8 cellular contexts compared by ENCODE assay signal in the genomic region with DNA sequence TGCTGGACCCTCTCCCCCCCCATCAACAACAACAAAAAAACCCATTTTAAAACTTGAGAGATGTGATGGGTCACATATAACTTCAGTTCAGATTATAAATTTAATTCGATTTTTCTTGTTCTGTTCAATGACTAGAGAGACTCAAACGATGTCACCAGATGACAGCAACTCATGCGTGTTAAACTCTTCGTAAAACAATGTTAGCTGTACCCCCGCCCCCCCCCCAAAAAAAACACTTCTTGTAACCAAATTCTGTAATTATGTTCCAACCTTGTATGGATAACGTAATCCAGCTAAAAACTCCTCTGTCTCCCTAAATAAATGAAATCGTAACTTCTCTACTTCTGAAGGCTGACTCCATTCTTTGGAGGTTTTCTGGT. TPM values are rescaled to one million over a fixed set of nuclear protein-coding genes. Genes with fewer than 3 reads are reported as not detected.
DNase-seq lines count a peak whose midpoint lies in the region; ATAC-seq, FAIRE-seq and TF ChIP-seq lines count a peak whose summit lies in the region.

No MANE protein-coding gene starts in this region.

- FAIRE-seq in HepG2 (lab: Jason Lieb, UNC) (no peak), D721Med (lab: Jason Lieb, UNC) (no peak)

- peak overlapping the region; percentile 96 for H3K27ac Mint-ChIP-seq in activated T-cell treated with anti-CD3 and anti-CD28 coated beads, Interleukin-2, amount 50 U/mL, for 72 hours

- H3K9me3 ChIP-seq in HepG2 (ENCODE audit: low read length) (no peaks in the 10 kb centered on the region), tibial artery (no peaks in the 10 kb centered on the region)

- no peak for TF ChIP-seq RAD21 in HepG2 (CRISPR knock-in tag; IDR thresholded peaks at IDR 0.05)

- H3K27ac ChIP-seq in angular gyrus (ENCODE audit: low read depth, low read length) (peak overlapping the region; percentile 98), HepG2 (ENCODE audit: extremely low read length, insufficient read depth, low read length) (peak overlapping the region; percentile 92), tibial artery (peak overlapping the region; percentile 80 to 88)

- H3K4me2 ChIP-seq in HepG2 (ENCODE audit: low read depth, low read length): peak overlapping the region; percentile 70

- H3K36me3 ChIP-seq in HepG2 (replicated peaks in 1 of 2; ENCODE audit: control insufficient read depth in 1 of 2, insufficient read depth in 2 of 2, low read length in 2 of 2) (peaks cover 6 to 26% of the 10 kb centered on the region in 2 experiments), tibial artery (peaks cover 0 to 13% (median 3%) of the 10 kb centered on the region in 3 donors)

- BruUV-seq in HepG2 (replicated peaks; lab: Mats Ljungman, UMichigan): TSS peak; percentile 96

- H3K4me1 ChIP-seq in HepG2 (ENCODE audit: insufficient read depth, low read length) (peaks cover 30% of the 10 kb centered on the region), tibial artery (peaks cover 0 to 44% (median 34%) of the 10 kb centered on the region in 4 donors)

- H3K4me1 Mint-ChIP-seq in activated T-cell treated with anti-CD3 and anti-CD28 coated beads, Interleukin-2, amount 50 U/mL, for 72 hours (ENCODE audit: low read depth): peaks cover 52% of the 10 kb centered on the region

- H3K27me3 Mint-ChIP-seq in activated T-cell treated with anti-CD3 and anti-CD28 coated beads, Interleukin-2, amount 50 U/mL, for 72 hours (ENCODE audit: low read depth): no peaks in the 10 kb centered on the region

- H3K36me3 Mint-ChIP-seq in activated T-cell treated with anti-CD3 and anti-CD28 coated beads, Interleukin-2, amount 50 U/mL, for 72 hours (ENCODE audit: insufficient read depth in 2 of 2): peaks cover 20 to 50% of the 10 kb centered on the region in 2 donors

- no peak for TF ChIP-seq POLR2A in HepG2 (IDR thresholded peaks at IDR 0.05; ENCODE audit: insufficient read depth in 1 of 2, low read depth in 2 of 2, low read length in 2 of 2)

- peak overlapping the region; percentile 73 for H2AFZ ChIP-seq in HepG2 (ENCODE audit: low read length)

- H3K9ac ChIP-seq in HepG2 (ENCODE audit: insufficient read depth, low read depth, low read length): peak overlapping the region; percentile 100

- CTCF ChIA-PET in HepG2 (lab: Yijun Ruan, JAX; ENCODE audit: low intra/inter-chr PET ratio, low total read pairs): no interaction called here

- intact Hi-C loops in HepG2 (cut with micrococcal nuclease; ENCODE audit: unreplicated experiment) (loop anchor here (1.0 to 10.0 kb wide), 3 partner anchors 25 to 81 kb away; partner anchors contain the start of genes ATP5F1B and PTGES3), tibial artery (cut with DNase I; ENCODE audit: low total_unique reads) (loop anchor here (2.0 to 10.0 kb wide), 2 partner anchors 37 to 81 kb away; partner anchors contain the start of genes ATP5F1B and PTGES3)

- TF ChIP-seq CTCF in HepG2 (CRISPR knock-in tag; IDR thresholded peaks at IDR 0.05): no peak
- TF ChIP-seq CTCF in tibial artery (IDR thresholded peaks at IDR 0.05): no peak
- TF ChIP-seq CTCF in D721Med (IDR thresholded peaks at IDR 0.05; ENCODE audit: insufficient read depth, missing control alignments): no peak

- H3K4me3 ChIP-seq in HepG2 (replicated peaks in 1 of 3; ENCODE audit: insufficient read depth in 1 of 3, low read depth in 2 of 3, low read length in 3 of 3) (peak overlapping the region; percentile 84 to 94 (median 92); a peak in 4 of 6 replicates), tibial artery (peak overlapping the region; percentile 63 to 75)

- peaks cover 0 to 6% of the 10 kb centered on the region in 2 experiments; a peak in 1 of 5 replicates for H3K27me3 ChIP-seq in HepG2 (ENCODE audit: control insufficient read depth in 1 of 2, insufficient read depth in 2 of 2, low read length in 2 of 2)
- no peaks in the 10 kb centered on the region for H3K27me3 ChIP-seq in tibial artery

- no peak for DNase-seq in activated T-cell treated with anti-CD3 and anti-CD28 coated beads, Interleukin-2, amount 50 U/mL, for 72 hours
- no peak for DNase-seq in activated T-cell treated with anti-CD3 and anti-CD28 coated beads, Interleukin-2, amount 50 U/mL, for 48 hours
- DNase-seq in HepG2 (ENCODE audit: low spot score): no peak
- DNase-seq in tibial artery: no peak
- DNase-seq in D721Med (ENCODE audit: insufficient read length, low spot score): no peak
- DNase-seq in activated CD4-positive, alpha-beta T cell treated with anti-CD3 and anti-CD28 coated beads, Interleukin-2, amount 50 U/mL, for 48 hours: no peak
- DNase-seq in NCI-H1092 treated with DMSO at 0.1 percent for 48 hours (lab: John Stamatoyannopoulos, UW): no peak

- H3K9me3 Mint-ChIP-seq in activated T-cell treated with anti-CD3 and anti-CD28 coated beads, Interleukin-2, amount 50 U/mL, for 72 hours: no peaks in the 10 kb centered on the region

- TF ChIP-seq EP300 in HepG2 (IDR thresholded peaks at IDR 0.05; ENCODE audit: low read depth in 2 of 2, low read length in 2 of 2): no peak
- no peak for TF ChIP-seq EP300 in HepG2 (CRISPR knock-in tag; IDR thresholded peaks at IDR 0.05; ENCODE audit: borderline replicate concordance)

- peaks cover 43% of the 10 kb centered on the region for H3K79me2 ChIP-seq in HepG2 (ENCODE audit: insufficient read depth, low read length)

- in situ Hi-C loops in HepG2 (cut with HindIII; ENCODE audit: extremely low pct_ligation_motif_present, low pct_unique_long_range_greater_than_20kb): loop anchor here (5.0 to 10.0 kb wide), 2 partner anchors 38 to 81 kb away; partner anchors contain the start of genes ATP5F1B and PTGES3

- peaks cover 37% of the 10 kb centered on the region for H4K20me1 ChIP-seq in HepG2 (ENCODE audit: insufficient read depth, low read length)

- ATAC-seq in activated T-cell treated with anti-CD3 and anti-CD28 coated beads, Interleukin-2, amount 50 U/mL, for 72 hours (replicated peaks in 1 of 2): no peak
- ATAC-seq in HepG2: no peak

- WGBS in HepG2 (ENCODE audit: low lambda C conversion rate): 32% methylated on average over 7 of the region's 7 CpGs

- POLR2A ChIA-PET in HepG2 (lab: Yijun Ruan, JAX): interaction anchor here (0.7 to 1.8 kb wide), 34 partner anchors 9 to 908 kb away, joined by 3 to 42 read pairs (median 5); partner anchors contain the start of genes ATP5F1B, GLS2, NEMP1 and ORMDL2

- H3K4me3 Mint-ChIP-seq in activated T-cell treated with anti-CD3 and anti-CD28 coated beads, Interleukin-2, amount 50 U/mL, for 72 hours: peak overlapping the region; percentile 96 to 98

RNA-seq across cellular contexts. Expression of gene NACA, which starts 0.6 kb away (rescaled TPM):
- total RNA-seq in activated T-cell treated with anti-CD3 and anti-CD28 coated beads, Interleukin-2, amount 50 U/mL, for 72 hours: 100 to 1,000 TPM; 903 to 922 TPM
- 1,700 and 2,295 TPM in 2 replicates for total RNA-seq in HepG2 (2016; rRNA removed; fragmentation: Illumina TruSeq; extraction: Trizol)
- total RNA-seq in HepG2 (2016; cell fraction: cytosol; rRNA removed; fragmentation: Illumina TruSeq; extraction: Trizol; ENCODE audit: low read depth): 1,346 and 1,631 TPM in 2 replicates
- 1,693 and 2,342 TPM in 2 replicates for total RNA-seq in HepG2 (2016; cell fraction: insoluble cytoplasmic fraction; rRNA removed; fragmentation: Illumina TruSeq; extraction: Trizol)
- total RNA-seq in HepG2 (2016; cell fraction: membrane; rRNA removed; fragmentation: Illumina TruSeq; extraction: Trizol): 2,301 and 2,703 TPM in 2 replicates
- 536 and 558 TPM in 2 replicates for total RNA-seq in HepG2 (2016; cell fraction: nucleus; rRNA removed; fragmentation: Illumina TruSeq; extraction: Trizol)
- 688 and 799 TPM in 2 replicates for polyA plus RNA-seq in HepG2 (2011; rRNA removed)
- 537 and 762 TPM in 2 replicates for polyA plus RNA-seq in HepG2 (2011; cell fraction: cytosol; rRNA removed)
- 98.1 and 131 TPM in 2 replicates for polyA plus RNA-seq in HepG2 (2011; cell fraction: nucleus; rRNA removed)
- polyA plus RNA-seq in HepG2 (2012): 1,697 and 1,960 TPM in 2 replicates
- 1,551 and 1,609 TPM in 2 replicates for polyA plus RNA-seq in HepG2 (2016; cell fraction: cytosol; fragmentation: Illumina TruSeq; extraction: Trizol; ENCODE audit: low read depth)
- polyA plus RNA-seq in HepG2 (2016; cell fraction: insoluble cytoplasmic fraction; fragmentation: Illumina TruSeq; extraction: Trizol; ENCODE audit: low read depth): 1,930 and 2,097 TPM in 2 replicates
- polyA plus RNA-seq in HepG2 (2016; cell fraction: membrane; fragmentation: Illumina TruSeq; extraction: Trizol; ENCODE audit: low read depth): 2,028 and 2,269 TPM in 2 replicates
- polyA plus RNA-seq in HepG2 (2016; cell fraction: nucleus; fragmentation: Illumina TruSeq; extraction: Trizol; ENCODE audit: insufficient read depth, low read depth): 833 and 868 TPM in 2 replicates
- 250 and 557 TPM in 2 replicates for polyA minus RNA-seq in HepG2 (2011; rRNA and poly(A)+ RNA removed; ENCODE audit: low replicate concordance)
- polyA minus RNA-seq in HepG2 (2011; cell fraction: cytosol; rRNA and poly(A)+ RNA removed): 139 and 145 TPM in 2 replicates
- 70.6 and 115 TPM in 2 replicates for polyA minus RNA-seq in HepG2 (2011; cell fraction: nucleus; rRNA and poly(A)+ RNA removed)

RNA-seq across cellular contexts. Expression of gene PRIM1, which starts 26.4 kb away (rescaled TPM):
- 10 to 100 TPM; 84.5 to 96.4 TPM for total RNA-seq in activated T-cell treated with anti-CD3 and anti-CD28 coated beads, Interleukin-2, amount 50 U/mL, for 72 hours
- 47.3 and 67.0 TPM in 2 replicates for total RNA-seq in HepG2 (2016; rRNA removed; fragmentation: Illumina TruSeq; extraction: Trizol)
- total RNA-seq in HepG2 (2016; cell fraction: cytosol; rRNA removed; fragmentation: Illumina TruSeq; extraction: Trizol; ENCODE audit: low read depth): 14.0 and 14.2 TPM in 2 replicates
- 47.6 and 69.6 TPM in 2 replicates for total RNA-seq in HepG2 (2016; cell fraction: insoluble cytoplasmic fraction; rRNA removed; fragmentation: Illumina TruSeq; extraction: Trizol)
- total RNA-seq in HepG2 (2016; cell fraction: membrane; rRNA removed; fragmentation: Illumina TruSeq; extraction: Trizol): 17.8 and 19.7 TPM in 2 replicates
- 33.7 and 38.1 TPM in 2 replicates for total RNA-seq in HepG2 (2016; cell fraction: nucleus; rRNA removed; fragmentation: Illumina TruSeq; extraction: Trizol)
- 18.1 and 30.0 TPM in 2 replicates for polyA plus RNA-seq in HepG2 (2011; rRNA removed)
- polyA plus RNA-seq in HepG2 (2011; cell fraction: cytosol; rRNA removed): 15.5 and 16.8 TPM in 2 replicates
- polyA plus RNA-seq in HepG2 (2011; cell fraction: nucleus; rRNA removed): 20.7 and 23.5 TPM in 2 replicates
- 15.2 and 26.9 TPM in 2 replicates for polyA plus RNA-seq in HepG2 (2012)
- polyA plus RNA-seq in HepG2 (2016; cell fraction: cytosol; fragmentation: Illumina TruSeq; extraction: Trizol; ENCODE audit: low read depth): 5.4 and 7.7 TPM in 2 replicates
- polyA plus RNA-seq in HepG2 (2016; cell fraction: insoluble cytoplasmic fraction; fragmentation: Illumina TruSeq; extraction: Trizol; ENCODE audit: low read depth): 50.8 and 55.2 TPM in 2 replicates
- 11.4 and 12.6 TPM in 2 replicates for polyA plus RNA-seq in HepG2 (2016; cell fraction: membrane; fragmentation: Illumina TruSeq; extraction: Trizol; ENCODE audit: low read depth)
- polyA plus RNA-seq in HepG2 (2016; cell fraction: nucleus; fragmentation: Illumina TruSeq; extraction: Trizol; ENCODE audit: insufficient read depth, low read depth): 35.2 and 36.7 TPM in 2 replicates
- polyA minus RNA-seq in HepG2 (2011; rRNA and poly(A)+ RNA removed; ENCODE audit: low replicate concordance): 12.4 and 36.9 TPM in 2 replicates
- 8.9 and 11.9 TPM in 2 replicates for polyA minus RNA-seq in HepG2 (2011; cell fraction: cytosol; rRNA and poly(A)+ RNA removed)
- polyA minus RNA-seq in HepG2 (2011; cell fraction: nucleus; rRNA and poly(A)+ RNA removed): 28.3 and 28.5 TPM in 2 replicates

RNA-seq across cellular contexts. Expression of gene HSD17B6, which starts 37.4 kb away (rescaled TPM):
- total RNA-seq in activated T-cell treated with anti-CD3 and anti-CD28 coated beads, Interleukin-2, amount 50 U/mL, for 72 hours: 1 to 10 TPM; 6.6 to 7.3 TPM
- 0.46 and 0.95 TPM in 2 replicates for total RNA-seq in HepG2 (2016; rRNA removed; fragmentation: Illumina TruSeq; extraction: Trizol)
- not detected in 2 replicates for total RNA-seq in HepG2 (2016; cell fraction: cytosol; rRNA removed; fragmentation: Illumina TruSeq; extraction: Trizol; ENCODE audit: low read depth)
- 0.39 and 0.74 TPM in 2 replicates for total RNA-seq in HepG2 (2016; cell fraction: insoluble cytoplasmic fraction; rRNA removed; fragmentation: Illumina TruSeq; extraction: Trizol)
- total RNA-seq in HepG2 (2016; cell fraction: membrane; rRNA removed; fragmentation: Illumina TruSeq; extraction: Trizol): 0.31 and 0.62 TPM in 2 replicates
- 0.47 and 0.81 TPM in 2 replicates for total RNA-seq in HepG2 (2016; cell fraction: nucleus; rRNA removed; fragmentation: Illumina TruSeq; extraction: Trizol)
- 1.8 and 2.6 TPM in 2 replicates for polyA plus RNA-seq in HepG2 (2011; rRNA removed)
- polyA plus RNA-seq in HepG2 (2011; cell fraction: cytosol; rRNA removed): 1.1 and 2.2 TPM in 2 replicates
- 0.27 and 0.59 TPM in 2 replicates for polyA plus RNA-seq in HepG2 (2011; cell fraction: nucleus; rRNA removed)
- 4.4 and 6.4 TPM in 2 replicates for polyA plus RNA-seq in HepG2 (2012)
- polyA plus RNA-seq in HepG2 (2016; cell fraction: cytosol; fragmentation: Illumina TruSeq; extraction: Trizol; ENCODE audit: low read depth): 0.15 and 0.20 TPM in 2 replicates
- 0.24 and 0.47 TPM in 2 replicates for polyA plus RNA-seq in HepG2 (2016; cell fraction: insoluble cytoplasmic fraction; fragmentation: Illumina TruSeq; extraction: Trizol; ENCODE audit: low read depth)
- 0.30 and 0.37 TPM in 2 replicates for polyA plus RNA-seq in HepG2 (2016; cell fraction: membrane; fragmentation: Illumina TruSeq; extraction: Trizol; ENCODE audit: low read depth)
- polyA plus RNA-seq in HepG2 (2016; cell fraction: nucleus; fragmentation: Illumina TruSeq; extraction: Trizol; ENCODE audit: insufficient read depth, low read depth): 0.81 and 1.4 TPM in 2 replicates
- polyA minus RNA-seq in HepG2 (2011; rRNA and poly(A)+ RNA removed; ENCODE audit: low replicate concordance): 0.70 and 1.5 TPM in 2 replicates
- polyA minus RNA-seq in HepG2 (2011; cell fraction: cytosol; rRNA and poly(A)+ RNA removed): 0.49 TPM in 1 of 2 replicates, not detected in the other
- 0.50 and 0.64 TPM in 2 replicates for polyA minus RNA-seq in HepG2 (2011; cell fraction: nucleus; rRNA and poly(A)+ RNA removed)

RNA-seq across cellular contexts. Expression of gene PTGES3, which starts 37.6 kb away (rescaled TPM):
- total RNA-seq in activated T-cell treated with anti-CD3 and anti-CD28 coated beads, Interleukin-2, amount 50 U/mL, for 72 hours: 100 to 1,000 TPM; 166 to 192 TPM
- total RNA-seq in HepG2 (2016; rRNA removed; fragmentation: Illumina TruSeq; extraction: Trizol): 159 and 290 TPM in 2 replicates
- total RNA-seq in HepG2 (2016; cell fraction: cytosol; rRNA removed; fragmentation: Illumina TruSeq; extraction: Trizol; ENCODE audit: low read depth): 36.7 and 44.1 TPM in 2 replicates
- total RNA-seq in HepG2 (2016; cell fraction: insoluble cytoplasmic fraction; rRNA removed; fragmentation: Illumina TruSeq; extraction: Trizol): 170 and 269 TPM in 2 replicates
- 155 and 168 TPM in 2 replicates for total RNA-seq in HepG2 (2016; cell fraction: membrane; rRNA removed; fragmentation: Illumina TruSeq; extraction: Trizol)
- total RNA-seq in HepG2 (2016; cell fraction: nucleus; rRNA removed; fragmentation: Illumina TruSeq; extraction: Trizol): 118 and 124 TPM in 2 replicates
- polyA plus RNA-seq in HepG2 (2011; rRNA removed): 43.7 and 54.4 TPM in 2 replicates
- 23.9 and 37.8 TPM in 2 replicates for polyA plus RNA-seq in HepG2 (2011; cell fraction: cytosol; rRNA removed)
- 16.1 and 21.1 TPM in 2 replicates for polyA plus RNA-seq in HepG2 (2011; cell fraction: nucleus; rRNA removed)
- 244 and 265 TPM in 2 replicates for polyA plus RNA-seq in HepG2 (2012)
- 58.0 and 58.7 TPM in 2 replicates for polyA plus RNA-seq in HepG2 (2016; cell fraction: cytosol; fragmentation: Illumina TruSeq; extraction: Trizol; ENCODE audit: low read depth)
- polyA plus RNA-seq in HepG2 (2016; cell fraction: insoluble cytoplasmic fraction; fragmentation: Illumina TruSeq; extraction: Trizol; ENCODE audit: low read depth): 452 and 465 TPM in 2 replicates
- polyA plus RNA-seq in HepG2 (2016; cell fraction: membrane; fragmentation: Illumina TruSeq; extraction: Trizol; ENCODE audit: low read depth): 140 and 145 TPM in 2 replicates
- polyA plus RNA-seq in HepG2 (2016; cell fraction: nucleus; fragmentation: Illumina TruSeq; extraction: Trizol; ENCODE audit: insufficient read depth, low read depth): 228 and 240 TPM in 2 replicates
- 15.3 and 29.9 TPM in 2 replicates for polyA minus RNA-seq in HepG2 (2011; rRNA and poly(A)+ RNA removed; ENCODE audit: low replicate concordance)
- 57.2 and 64.6 TPM in 2 replicates for polyA minus RNA-seq in HepG2 (2011; cell fraction: cytosol; rRNA and poly(A)+ RNA removed)
- polyA minus RNA-seq in HepG2 (2011; cell fraction: nucleus; rRNA and poly(A)+ RNA removed): 23.0 and 29.1 TPM in 2 replicates
